15 cellular contexts compared by ENCODE assay signal in genomic region chr6:32173051-32173727, GRCh38. TPM values are rescaled to one million over a fixed set of nuclear protein-coding genes. Genes with fewer than 3 reads are reported as not detected.
DNase-seq lines count a peak whose midpoint lies in the region; ATAC-seq and TF ChIP-seq lines count a peak whose summit lies in the region.
"Had no signal": no experiment of that assay in that cellular context is flagged by ENCODE, and none has a peak within 500 bp of the region (broad histone marks: within the 10 kb centered on the region; RNA-seq: fewer than 3 reads in every experiment).

No MANE protein-coding gene starts in this region.

- no peak overlapping the region for H3K4me2 ChIP-seq in SK-N-SH

- peaks cover 40% of the 10 kb centered on the region for H3K4me1 Mint-ChIP-seq in activated T-helper 1 cell treated with anti-CD3 and anti-CD28 coated beads, Interleukin-12 subunit alpha, Interleukin-12 subunit beta, Interleukin-2, Interleukin-4 antibody, amounts not matched to agents 30 ng/mL and 10 ng/mL and 1 ng/mL, durations not matched to agents 14 hours and 24 hours and 36 hours (ENCODE audit: low read depth)

- POLR2A ChIA-PET in AG04450 (lab: Yijun Ruan, JAX), result interaction anchor here (0.9 kb wide), 1 partner anchor 8 kb away, joined by 8 read pairs; no protein-coding TSS in a partner anchor
- POLR2A ChIA-PET in SK-N-SH (lab: Yijun Ruan, JAX), result no interaction called here

- TF ChIP-seq CTCF in AG04450 (IDR thresholded peaks at IDR 0.05; ENCODE audit: low read depth, low read length) (no peak), SK-N-SH (IDR thresholded peaks at IDR 0.05) (no peak), left lung (IDR thresholded peaks at IDR 0.05) (no peak)

- H3K4me3 Mint-ChIP-seq in activated T-helper 1 cell treated with anti-CD3 and anti-CD28 coated beads, Interleukin-12 subunit alpha, Interleukin-12 subunit beta, Interleukin-2, Interleukin-4 antibody, amounts not matched to agents 30 ng/mL and 10 ng/mL and 1 ng/mL, durations not matched to agents 14 hours and 24 hours and 36 hours, result peak overlapping the region; percentile 2
- H3K4me3 Mint-ChIP-seq: stimulated activated naive B cell treated with anti-CD40 and anti-IgM and Interleukin-4, amounts not matched to agents 10 μg/mL and 1 μg/mL and 100 μg/mL, for 72 hours had no signal

- no peak overlapping the region for H3K9ac ChIP-seq in SK-N-SH

- intact Hi-C loops in activated T-helper 1 cell treated with anti-CD3 and anti-CD28 coated beads, Interleukin-12 subunit alpha, Interleukin-12 subunit beta, Interleukin-2, Interleukin-4 antibody, amounts not matched to agents 30 ng/mL and 10 ng/mL and 1 ng/mL, durations not matched to agents 14 hours and 24 hours and 36 hours (cut with micrococcal nuclease), result loop anchor here (10.0 kb wide), 1 partner anchor 1242 kb away; the partner anchor contains the start of genes CUTA and PHF1
- intact Hi-C loops in left lung (cut with DNase I), result no loop called here

- peak overlapping the region; percentile 25 for H3K27ac Mint-ChIP-seq in activated T-helper 1 cell treated with anti-CD3 and anti-CD28 coated beads, Interleukin-12 subunit alpha, Interleukin-12 subunit beta, Interleukin-2, Interleukin-4 antibody, amounts not matched to agents 30 ng/mL and 10 ng/mL and 1 ng/mL, durations not matched to agents 14 hours and 24 hours and 36 hours
- H3K27ac Mint-ChIP-seq: stimulated activated naive B cell treated with anti-CD40 and anti-IgM and Interleukin-4, amounts not matched to agents 10 μg/mL and 1 μg/mL and 100 μg/mL, for 72 hours had no signal

- H3K4me1 ChIP-seq in SK-N-SH (ENCODE audit: control insufficient read depth in 1 of 2, insufficient read depth in 2 of 2, low read depth in 1 of 2, low read length in 1 of 2) (peaks cover 8 to 28% of the 10 kb centered on the region in 2 experiments; a peak in 3 of 4 replicates), left lung (peaks cover 20 to 40% of the 10 kb centered on the region in 2 donors)

- H4K20me1 ChIP-seq in SK-N-SH (ENCODE audit: insufficient read depth), result no peaks in the 10 kb centered on the region

- no peaks in the 10 kb centered on the region for H3K9me2 ChIP-seq in SK-N-SH

- H2AFZ ChIP-seq in SK-N-SH (ENCODE audit: low read depth), result no peak overlapping the region

- WGBS in SK-N-SH (ENCODE audit: low lambda C conversion rate), result 97% methylated on average over 3 of the region's 4 CpGs

- no peak for ATAC-seq in left lung
- ATAC-seq in HG02870 (IDR thresholded peaks at IDR 0.05; ENCODE audit: unreplicated experiment), result no peak
- no peak for ATAC-seq in GM21447 (IDR thresholded peaks at IDR 0.05; ENCODE audit: unreplicated experiment)
- ATAC-seq: PC-3; stimulated activated naive B cell treated with anti-CD40 and anti-IgM and Interleukin-4, amounts not matched to agents 10 μg/mL and 1 μg/mL and 100 μg/mL, for 72 hours had no signal

- peaks cover 14% of the 10 kb centered on the region for H3K36me3 Mint-ChIP-seq in activated T-helper 1 cell treated with anti-CD3 and anti-CD28 coated beads, Interleukin-12 subunit alpha, Interleukin-12 subunit beta, Interleukin-2, Interleukin-4 antibody, amounts not matched to agents 30 ng/mL and 10 ng/mL and 1 ng/mL, durations not matched to agents 14 hours and 24 hours and 36 hours (ENCODE audit: low read depth)

- peaks cover 3% of the 10 kb centered on the region; the same call in 1 of the 2 replicates for H3K9me3 ChIP-seq in AG04450 (ENCODE audit: control insufficient read depth, insufficient read depth, low read length)
- no peaks in the 10 kb centered on the region for H3K9me3 ChIP-seq in SK-N-SH
- no peaks in the 10 kb centered on the region for H3K9me3 ChIP-seq in left lung

- H3K36me3 ChIP-seq in SK-N-SH (replicated peaks in 1 of 2; ENCODE audit: control insufficient read depth in 1 of 2, insufficient read depth in 2 of 2, low read length in 1 of 2) (peaks cover 0 to 27% of the 10 kb centered on the region in 2 experiments), left lung (peaks cover 0 to 33% of the 10 kb centered on the region in 2 donors)

- H3F3A ChIP-seq in SK-N-SH (replicated peaks; ENCODE audit: insufficient read depth), result peaks cover 13% of the 10 kb centered on the region

- H3K4me3 ChIP-seq in AG04450 (ENCODE audit: low read depth, low read length) (no peak overlapping the region), SK-N-SH (ENCODE audit: low read depth in 2 of 2, low read length in 1 of 2) (no peak overlapping the region), left lung (no peak overlapping the region)

- H3K79me2 ChIP-seq in SK-N-SH (ENCODE audit: insufficient read depth), result peaks cover 42% of the 10 kb centered on the region

- no peak for TF ChIP-seq EP300 in SK-N-SH (IDR thresholded peaks at IDR 0.05; ENCODE audit: borderline replicate concordance in 1 of 2, low read depth in 1 of 2, low read length in 1 of 2)

- H3K27me3 Mint-ChIP-seq in activated T-helper 1 cell treated with anti-CD3 and anti-CD28 coated beads, Interleukin-12 subunit alpha, Interleukin-12 subunit beta, Interleukin-2, Interleukin-4 antibody, amounts not matched to agents 30 ng/mL and 10 ng/mL and 1 ng/mL, durations not matched to agents 14 hours and 24 hours and 36 hours (ENCODE audit: insufficient read depth), result no peaks in the 10 kb centered on the region
- H3K27me3 Mint-ChIP-seq: stimulated activated naive B cell treated with anti-CD40 and anti-IgM and Interleukin-4, amounts not matched to agents 10 μg/mL and 1 μg/mL and 100 μg/mL, for 72 hours had no signal

- H3K9me3 Mint-ChIP-seq in activated T-helper 1 cell treated with anti-CD3 and anti-CD28 coated beads, Interleukin-12 subunit alpha, Interleukin-12 subunit beta, Interleukin-2, Interleukin-4 antibody, amounts not matched to agents 30 ng/mL and 10 ng/mL and 1 ng/mL, durations not matched to agents 14 hours and 24 hours and 36 hours, result no peaks in the 10 kb centered on the region

- DNase-seq in AG04450 (ENCODE audit: low read depth, low spot score) (no peak), ELF-1 (ENCODE audit: low read depth, low spot score) (peak; percentile 47), left kidney (ENCODE audit: low read depth, low spot score) (peak; percentile 0), SK-N-SH (no peak), left lung (no peak)
- no peak for DNase-seq in activated T-helper 1 cell treated with anti-CD3 and anti-CD28 coated beads, Interleukin-12 subunit alpha, Interleukin-12 subunit beta, Interleukin-2, Interleukin-4 antibody, amounts not matched to agents 30 ng/mL and 10 ng/mL and 1 ng/mL, durations not matched to agents 14 hours and 24 hours and 36 hours (ENCODE audit: low spot score)
- DNase-seq: activated CD4-positive, alpha-beta T cell treated with anti-CD3 and anti-CD28 coated beads, Interleukin-2, amount 50 U/mL, for 48 hours; NCI-H1092; PC-3; retina; stimulated activated CD4-positive, alpha-beta T cell treated with anti-CD3 and anti-CD28 coated beads, Interleukin-2, amount 100 ng/mL, for 48 hours; stimulated activated naive B cell treated with anti-CD40 and anti-IgM and Interleukin-4, amounts not matched to agents 10 μg/mL and 1 μg/mL and 100 μg/mL, for 72 hours; SW 1271 had no signal

- no peak for TF ChIP-seq RAD21 in SK-N-SH (IDR thresholded peaks at IDR 0.05; ENCODE audit: low read length)

- no peaks in the 10 kb centered on the region for H3K27me3 ChIP-seq in AG04450 (ENCODE audit: control insufficient read depth, insufficient read depth, low read length)
- no peaks in the 10 kb centered on the region for H3K27me3 ChIP-seq in SK-N-SH (ENCODE audit: insufficient read depth)
- H3K27me3 ChIP-seq in left lung, result no peaks in the 10 kb centered on the region

- peak overlapping the region; percentile 11 for H3K27ac ChIP-seq in AG04450 (ENCODE audit: low read depth, low read length)
- H3K27ac ChIP-seq in SK-N-SH (ENCODE audit: low read depth in 2 of 2, low read length in 1 of 2), result no peak overlapping the region; a peak in 1 of 4 replicates
- no peak overlapping the region for H3K27ac ChIP-seq in left lung

- CTCF ChIA-PET in AG04450 (lab: Charles Lee) (interaction anchor here (1.3 kb wide), 1 partner anchor 55 kb away, joined by 4 read pairs; no protein-coding TSS in a partner anchor), SK-N-SH (lab: Yijun Ruan, JAX) (interaction anchor here (2.4 kb wide), 1 partner anchor 55 kb away, joined by 5 read pairs; no protein-coding TSS in a partner anchor)

RNA-seq across cellular contexts. Expression of gene AGPAT1, which starts 2.7 kb away (rescaled TPM):
- polyA plus RNA-seq in AG04450 (2011; rRNA removed) (97.1 and 116 TPM in 2 replicates), SK-N-SH (2012; rRNA removed) (118 and 122 TPM in 2 replicates)
- polyA minus RNA-seq in AG04450 (2011; rRNA and poly(A)+ RNA removed), result 175 and 217 TPM in 2 replicates
- 34.5 and 35.6 TPM in 2 replicates for total RNA-seq in activated T-helper 1 cell treated with anti-CD3 and anti-CD28 coated beads, Interleukin-12 subunit alpha, Interleukin-12 subunit beta, Interleukin-2, Interleukin-4 antibody, amounts not matched to agents 30 ng/mL and 10 ng/mL and 1 ng/mL, durations not matched to agents 14 hours and 24 hours and 36 hours
- 59.9 and 92.2 TPM in 2 replicates for polyA plus RNA-seq in SK-N-SH (2012; cell fraction: cytosol; rRNA removed)
- 85.0 and 85.2 TPM in 2 replicates for polyA plus RNA-seq in SK-N-SH (2012; cell fraction: nucleus; rRNA removed)
- total RNA-seq in left lung, result 10 to 100 TPM; 55.5 to 61.2 TPM

RNA-seq across cellular contexts. Expression of gene RNF5, which starts 5.0 kb away (rescaled TPM):
- polyA plus RNA-seq in AG04450 (2011; rRNA removed) (33.3 TPM in 2 replicates), SK-N-SH (2012; rRNA removed) (74.8 and 110 TPM in 2 replicates)
- 16.0 and 16.9 TPM in 2 replicates for polyA minus RNA-seq in AG04450 (2011; rRNA and poly(A)+ RNA removed)
- total RNA-seq in activated T-helper 1 cell treated with anti-CD3 and anti-CD28 coated beads, Interleukin-12 subunit alpha, Interleukin-12 subunit beta, Interleukin-2, Interleukin-4 antibody, amounts not matched to agents 30 ng/mL and 10 ng/mL and 1 ng/mL, durations not matched to agents 14 hours and 24 hours and 36 hours, result 58.1 and 60.4 TPM in 2 replicates
- 90.1 and 105 TPM in 2 replicates for polyA plus RNA-seq in SK-N-SH (2012; cell fraction: cytosol; rRNA removed)
- 11.7 and 31.8 TPM in 2 replicates for polyA plus RNA-seq in SK-N-SH (2012; cell fraction: nucleus; rRNA removed)
- 10 to 100 TPM; 43.9 to 65.7 TPM for total RNA-seq in left lung

RNA-seq across cellular contexts. Expression of gene EGFL8, which starts 8.8 kb away (rescaled TPM):
- 2.5 and 2.8 TPM in 2 replicates for polyA plus RNA-seq in AG04450 (2011; rRNA removed)
- polyA minus RNA-seq in AG04450 (2011; rRNA and poly(A)+ RNA removed), result 1.6 TPM in 1 of 2 replicates, not detected in the other
- 8.3 and 9.1 TPM in 2 replicates for total RNA-seq in activated T-helper 1 cell treated with anti-CD3 and anti-CD28 coated beads, Interleukin-12 subunit alpha, Interleukin-12 subunit beta, Interleukin-2, Interleukin-4 antibody, amounts not matched to agents 30 ng/mL and 10 ng/mL and 1 ng/mL, durations not matched to agents 14 hours and 24 hours and 36 hours
- 7.7 and 10.7 TPM in 2 replicates for polyA plus RNA-seq in SK-N-SH (2012; rRNA removed)
- 2.2 and 2.3 TPM in 2 replicates for polyA plus RNA-seq in SK-N-SH (2012; cell fraction: cytosol; rRNA removed)
- polyA plus RNA-seq in SK-N-SH (2012; cell fraction: nucleus; rRNA removed), result 80.4 and 108 TPM in 2 replicates
- total RNA-seq in left lung, result 10 to 100 TPM in 1 of 2 donors, 1 to 10 TPM in 1; 8.1 to 10.1 TPM

RNA-seq across cellular contexts. Expression of gene AGER, which starts 10.9 kb away (rescaled TPM):
- polyA plus RNA-seq in AG04450 (2011; rRNA removed) (2.4 and 2.6 TPM in 2 replicates), SK-N-SH (2012; rRNA removed) (2.9 and 3.5 TPM in 2 replicates)
- 1.0 TPM in 2 replicates for polyA minus RNA-seq in AG04450 (2011; rRNA and poly(A)+ RNA removed)
- total RNA-seq in activated T-helper 1 cell treated with anti-CD3 and anti-CD28 coated beads, Interleukin-12 subunit alpha, Interleukin-12 subunit beta, Interleukin-2, Interleukin-4 antibody, amounts not matched to agents 30 ng/mL and 10 ng/mL and 1 ng/mL, durations not matched to agents 14 hours and 24 hours and 36 hours, result 19.6 and 20.2 TPM in 2 replicates
- 0.68 and 0.80 TPM in 2 replicates for polyA plus RNA-seq in SK-N-SH (2012; cell fraction: cytosol; rRNA removed)
- polyA plus RNA-seq in SK-N-SH (2012; cell fraction: nucleus; rRNA removed), result 25.0 and 43.7 TPM in 2 replicates
- 100 to 1,000 TPM; 221 to 616 TPM for total RNA-seq in left lung

RNA-seq across cellular contexts. Expression of gene PBX2, which starts 16.8 kb away (rescaled TPM):
- polyA plus RNA-seq in AG04450 (2011; rRNA removed) (56.5 and 59.2 TPM in 2 replicates), SK-N-SH (2012; rRNA removed) (74.5 and 83.1 TPM in 2 replicates)
- polyA minus RNA-seq in AG04450 (2011; rRNA and poly(A)+ RNA removed), result 49.9 and 59.5 TPM in 2 replicates
- 91.9 and 94.0 TPM in 2 replicates for total RNA-seq in activated T-helper 1 cell treated with anti-CD3 and anti-CD28 coated beads, Interleukin-12 subunit alpha, Interleukin-12 subunit beta, Interleukin-2, Interleukin-4 antibody, amounts not matched to agents 30 ng/mL and 10 ng/mL and 1 ng/mL, durations not matched to agents 14 hours and 24 hours and 36 hours
- 29.4 and 45.5 TPM in 2 replicates for polyA plus RNA-seq in SK-N-SH (2012; cell fraction: cytosol; rRNA removed)
- 180 and 230 TPM in 2 replicates for polyA plus RNA-seq in SK-N-SH (2012; cell fraction: nucleus; rRNA removed)
- 10 to 100 TPM; 91.0 to 99.1 TPM for total RNA-seq in left lung

Comparison
In these comparisons a context has a peak if more than half of its experiments do, and no peak if none do; other contexts are left out.
1. DNase-seq: peak in ELF-1 (single experiment) and left kidney (single experiment); none in AG04450 (single experiment), activated T-helper 1 cell treated with anti-CD3 and anti-CD28 coated beads, Interleukin-12 subunit alpha, Interleukin-12 subunit beta, Interleukin-2, Interleukin-4 antibody, amounts not matched to agents 30 ng/mL and 10 ng/mL and 1 ng/mL, durations not matched to agents 14 hours and 24 hours and 36 hours (single experiment), SK-N-SH (single experiment) and left lung (0 of 2).